1 cellular context compared by ENCODE assay signal in the genomic region with DNA sequence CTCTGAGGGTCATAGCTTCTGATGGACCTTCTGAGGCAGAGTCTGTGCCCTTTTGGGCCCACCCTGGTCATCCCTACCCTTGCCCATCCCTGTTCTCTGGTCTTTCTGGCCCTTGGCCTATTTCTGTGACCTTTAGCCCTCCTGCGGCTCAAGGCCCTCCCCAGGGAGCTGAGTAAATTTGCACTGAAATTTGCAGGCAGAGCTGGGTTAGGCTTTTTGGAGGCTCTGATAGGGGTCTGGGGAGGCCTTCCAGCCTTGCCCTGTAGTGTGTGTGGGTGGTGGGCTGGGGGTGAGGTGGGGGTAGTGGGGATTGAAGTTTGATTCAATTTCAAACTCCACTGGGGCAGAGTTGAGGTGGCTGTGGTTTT.
TF ChIP-seq lines count a peak whose summit lies in the region.

No MANE protein-coding gene starts in this region.

TF ChIP-seq in HepG2, 621 proteins besides CTCF, POLR2A, EP300 and RAD21 (continued from another document and continues in another):
- TF ChIP-seq FOXP1 (IDR thresholded peaks at IDR 0.05): no peak
- no peak for TF ChIP-seq FOXP1 (CRISPR knock-in tag; IDR thresholded peaks at IDR 0.05)
- TF ChIP-seq ARID5B (CRISPR knock-in tag; IDR thresholded peaks at IDR 0.05): no peak
- no peak for TF ChIP-seq ZBED4 (CRISPR knock-in tag; IDR thresholded peaks at IDR 0.05; ENCODE audit: borderline replicate concordance)
- TF ChIP-seq ZNF501 (CRISPR knock-in tag; IDR thresholded peaks at IDR 0.05): no peak
- no peak for TF ChIP-seq ZNF644 (CRISPR knock-in tag; IDR thresholded peaks at IDR 0.05; ENCODE audit: low read depth)
- TF ChIP-seq HOMEZ (CRISPR knock-in tag; IDR thresholded peaks at IDR 0.05; ENCODE audit: low read depth): no peak
- no peak for TF ChIP-seq SNAPC5 (CRISPR knock-in tag; IDR thresholded peaks at IDR 0.05; ENCODE audit: borderline replicate concordance)
- TF ChIP-seq ZNF75D (CRISPR knock-in tag; IDR thresholded peaks at IDR 0.05; ENCODE audit: borderline replicate concordance): no peak
- no peak for TF ChIP-seq ASH2L (IDR thresholded peaks at IDR 0.05; ENCODE audit: insufficient read length, low read depth, low read length)
- TF ChIP-seq, protein P1, sequence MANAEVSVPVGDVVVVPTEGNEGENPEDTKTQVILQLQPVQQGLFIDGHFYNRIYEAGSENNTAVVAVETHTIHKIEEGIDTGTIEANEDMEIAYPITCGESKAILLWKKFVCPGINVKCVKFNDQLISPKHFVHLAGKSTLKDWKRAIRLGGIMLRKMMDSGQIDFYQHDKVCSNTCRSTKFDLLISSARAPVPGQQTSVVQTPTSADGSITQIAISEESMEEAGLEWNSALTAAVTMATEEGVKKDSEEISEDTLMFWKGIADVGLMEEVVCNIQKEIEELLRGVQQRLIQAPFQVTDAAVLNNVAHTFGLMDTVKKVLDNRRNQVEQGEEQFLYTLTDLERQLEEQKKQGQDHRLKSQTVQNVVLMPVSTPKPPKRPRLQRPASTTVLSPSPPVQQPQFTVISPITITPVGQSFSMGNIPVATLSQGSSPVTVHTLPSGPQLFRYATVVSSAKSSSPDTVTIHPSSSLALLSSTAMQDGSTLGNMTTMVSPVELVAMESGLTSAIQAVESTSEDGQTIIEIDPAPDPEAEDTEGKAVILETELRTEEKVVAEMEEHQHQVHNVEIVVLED (CRISPR knock-in tag; IDR thresholded peaks at IDR 0.05; ENCODE audit: borderline replicate concordance): no peak
- no peak for TF ChIP-seq ZNF253 (CRISPR knock-in tag; IDR thresholded peaks at IDR 0.05; ENCODE audit: borderline replicate concordance)
- peak; percentile 82 for TF ChIP-seq PATZ1 (CRISPR knock-in tag; IDR thresholded peaks at IDR 0.05)
- TF ChIP-seq MTF1 (CRISPR knock-in tag; IDR thresholded peaks at IDR 0.05): no peak
- no peak for TF ChIP-seq TBX3 (IDR thresholded peaks at IDR 0.05; ENCODE audit: borderline replicate concordance)
- TF ChIP-seq ZNF142 (CRISPR knock-in tag; IDR thresholded peaks at IDR 0.05): no peak
- no peak for TF ChIP-seq SRSF4 (IDR thresholded peaks at IDR 0.05; ENCODE audit: low read depth, low read length, poor library complexity, severe bottlenecking)
- no peak for TF ChIP-seq CREM (IDR thresholded peaks at IDR 0.05)
- TF ChIP-seq CREM (CRISPR knock-in tag; IDR thresholded peaks at IDR 0.05): no peak
- no peak for TF ChIP-seq SOX13 (IDR thresholded peaks at IDR 0.05)
- 0 out of 4 replicates have a peak, but pooled peaks of 1 of the 2 experiments have one; percentile 6 for TF ChIP-seq SOX13 (CRISPR knock-in tag; conservative IDR thresholded peaks at IDR 0.05 in 1 of 2, IDR thresholded peaks at IDR 0.05 in 1 of 2)
- TF ChIP-seq GZF1 (CRISPR knock-in tag; IDR thresholded peaks at IDR 0.05): no peak
- no peak for TF ChIP-seq GPN1 (CRISPR knock-in tag; IDR thresholded peaks at IDR 0.05; ENCODE audit: borderline replicate concordance)
- TF ChIP-seq ZNF569 (CRISPR knock-in tag; IDR thresholded peaks at IDR 0.05; ENCODE audit: borderline replicate concordance): no peak
- TF ChIP-seq, protein P2, sequence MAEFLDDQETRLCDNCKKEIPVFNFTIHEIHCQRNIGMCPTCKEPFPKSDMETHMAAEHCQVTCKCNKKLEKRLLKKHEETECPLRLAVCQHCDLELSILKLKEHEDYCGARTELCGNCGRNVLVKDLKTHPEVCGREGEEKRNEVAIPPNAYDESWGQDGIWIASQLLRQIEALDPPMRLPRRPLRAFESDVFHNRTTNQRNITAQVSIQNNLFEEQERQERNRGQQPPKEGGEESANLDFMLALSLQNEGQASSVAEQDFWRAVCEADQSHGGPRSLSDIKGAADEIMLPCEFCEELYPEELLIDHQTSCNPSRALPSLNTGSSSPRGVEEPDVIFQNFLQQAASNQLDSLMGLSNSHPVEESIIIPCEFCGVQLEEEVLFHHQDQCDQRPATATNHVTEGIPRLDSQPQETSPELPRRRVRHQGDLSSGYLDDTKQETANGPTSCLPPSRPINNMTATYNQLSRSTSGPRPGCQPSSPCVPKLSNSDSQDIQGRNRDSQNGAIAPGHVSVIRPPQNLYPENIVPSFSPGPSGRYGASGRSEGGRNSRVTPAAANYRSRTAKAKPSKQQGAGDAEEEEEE (CRISPR knock-in tag; IDR thresholded peaks at IDR 0.05; ENCODE audit: borderline replicate concordance): no peak
- TF ChIP-seq BATF2 (CRISPR knock-in tag; IDR thresholded peaks at IDR 0.05): no peak
- TF ChIP-seq, protein P3, sequence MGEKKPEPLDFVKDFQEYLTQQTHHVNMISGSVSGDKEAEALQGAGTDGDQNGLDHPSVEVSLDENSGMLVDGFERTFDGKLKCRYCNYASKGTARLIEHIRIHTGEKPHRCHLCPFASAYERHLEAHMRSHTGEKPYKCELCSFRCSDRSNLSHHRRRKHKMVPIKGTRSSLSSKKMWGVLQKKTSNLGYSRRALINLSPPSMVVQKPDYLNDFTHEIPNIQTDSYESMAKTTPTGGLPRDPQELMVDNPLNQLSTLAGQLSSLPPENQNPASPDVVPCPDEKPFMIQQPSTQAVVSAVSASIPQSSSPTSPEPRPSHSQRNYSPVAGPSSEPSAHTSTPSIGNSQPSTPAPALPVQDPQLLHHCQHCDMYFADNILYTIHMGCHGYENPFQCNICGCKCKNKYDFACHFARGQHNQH (CRISPR knock-in tag; IDR thresholded peaks at IDR 0.05): 0 out of 2 replicates have a peak, but pooled peaks have one; percentile 29
- no peak for TF ChIP-seq MED1 (CRISPR knock-in tag; IDR thresholded peaks at IDR 0.05)
- TF ChIP-seq KAT2B (IDR thresholded peaks at IDR 0.05; ENCODE audit: borderline replicate concordance, low read depth, low read length): no peak
- no peak for TF ChIP-seq ZZZ3 (CRISPR knock-in tag; IDR thresholded peaks at IDR 0.05; ENCODE audit: borderline replicate concordance)
- TF ChIP-seq IRF2 (CRISPR knock-in tag; IDR thresholded peaks at IDR 0.05): no peak
